Comparison of ENCODE assay signal across 29 cellular contexts in the genomic region with DNA sequence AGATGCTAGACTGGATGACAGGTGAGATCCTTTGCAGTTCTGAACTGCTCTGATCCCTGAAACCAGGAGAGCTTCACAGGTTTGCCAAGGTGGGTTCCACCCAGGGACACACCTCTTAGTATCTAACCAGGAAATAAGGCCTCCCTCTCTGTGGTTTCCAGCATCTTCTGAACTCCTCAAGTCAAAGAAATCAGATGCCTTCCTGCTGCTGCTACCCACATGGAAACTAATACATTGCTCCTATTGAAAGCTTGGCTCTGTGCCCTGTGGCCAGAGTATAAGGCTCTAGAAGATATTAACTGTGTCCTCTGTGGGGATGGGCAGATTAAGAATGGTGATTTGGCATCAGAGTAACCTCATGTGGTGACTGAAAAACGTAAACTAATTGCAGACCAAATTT.
A peak's percentile ranks its signal among the peaks of the same experiment; 100 is the strongest.
DNase-seq lines count a peak whose midpoint lies in the region; ATAC-seq and TF ChIP-seq lines count a peak whose summit lies in the region.
"Had no signal": no experiment of that assay in that cellular context is flagged by ENCODE, and none has a peak within 500 bp of the region (broad histone marks: within the 10 kb centered on the region; RNA-seq: fewer than 3 reads in every experiment).

No MANE protein-coding gene starts in this region.

- H3K27me3 Mint-ChIP-seq in CD4-positive, alpha-beta memory T cell = no peaks in the 10 kb centered on the region
- no peaks in the 10 kb centered on the region for H3K27me3 Mint-ChIP-seq in T-helper 17 cell
- peaks cover 3% of the 10 kb centered on the region for H3K27me3 Mint-ChIP-seq in progenitor cell of endocrine pancreas
- H3K27me3 Mint-ChIP-seq: activated naive CD4-positive, alpha-beta T cell treated with anti-CD3 and anti-CD28 coated beads, Interleukin-2, amount 50 U/mL, for 24 hours; CD4-positive, CD25-positive, alpha-beta regulatory T cell had no signal

- no peaks in the 10 kb centered on the region for H3K27me3 ChIP-seq in CD4-positive, alpha-beta memory T cell (ENCODE audit: insufficient read depth, low read length)
- H3K27me3 ChIP-seq: heart right ventricle, Peyer's patch had no signal

- CTCF ChIA-PET in CD4-positive, alpha-beta memory T cell (lab: Charles Lee; ENCODE audit: partially characterized antibody) = interaction anchor here (2.7 kb wide), 1 partner anchor 51 kb away, joined by 5 read pairs; no protein-coding TSS in a partner anchor

- H3K4me3 Mint-ChIP-seq in CD4-positive, alpha-beta memory T cell = no peak overlapping the region
- H3K4me3 Mint-ChIP-seq in T-helper 17 cell (no peak overlapping the region), progenitor cell of endocrine pancreas (ENCODE audit: low read depth) (no peak overlapping the region)
- H3K4me3 Mint-ChIP-seq: activated naive CD4-positive, alpha-beta T cell treated with anti-CD3 and anti-CD28 coated beads, Interleukin-2, amount 50 U/mL, for 24 hours; activated T-cell treated with anti-CD3 and anti-CD28 coated beads, Interleukin-2, amount 50 U/mL, for 4 hours; WTC11 had no signal

- intact Hi-C loops in CD4-positive, alpha-beta memory T cell (cut with micrococcal nuclease) = loop anchor here (5.0 kb wide), 1 partner anchor 46 kb away; no protein-coding TSS in a partner anchor

- peaks cover 0 to 12% (median 3%) of the 10 kb centered on the region in 8 donors for H3K9me3 Mint-ChIP-seq in CD4-positive, alpha-beta memory T cell
- peaks cover 5% of the 10 kb centered on the region for H3K9me3 Mint-ChIP-seq in progenitor cell of endocrine pancreas (ENCODE audit: low read depth)

- peaks cover 16% of the 10 kb centered on the region for H3K4me1 ChIP-seq in CD4-positive, alpha-beta memory T cell (ENCODE audit: insufficient read depth, low read length)
- H3K4me1 ChIP-seq: Peyer's patch had no signal

- TF ChIP-seq CTCF in choroid plexus epithelial cell (conservative IDR thresholded peaks at IDR 0.05; ENCODE audit: low read depth, low read length) (no peak), progenitor cell of endocrine pancreas (IDR thresholded peaks at IDR 0.05; ENCODE audit: unreplicated experiment) (no peak)

- no peaks in the 10 kb centered on the region for H3K36me3 ChIP-seq in CD4-positive, alpha-beta memory T cell (ENCODE audit: insufficient read depth, low read length)
- H3K36me3 ChIP-seq: heart right ventricle, Peyer's patch had no signal

- POLR2A ChIA-PET in CD4-positive, alpha-beta memory T cell (lab: Charles Lee; ENCODE audit: partially characterized antibody) = interaction anchor here (0.8 to 2.6 kb wide), 5 partner anchors 22 to 73 kb away, joined by 3 to 11 read pairs (median 4); no protein-coding TSS in a partner anchor

- no peak overlapping the region for H3K4me3 ChIP-seq in CD4-positive, alpha-beta memory T cell (ENCODE audit: low read length in 2 of 2)
- no peak overlapping the region for H3K4me3 ChIP-seq in choroid plexus epithelial cell (ENCODE audit: low read depth, low read length)
- H3K4me3 ChIP-seq: GM23248, heart right ventricle, Peyer's patch had no signal

- H3K36me3 Mint-ChIP-seq in CD4-positive, alpha-beta memory T cell = peaks cover 3 to 10% of the 10 kb centered on the region in 2 donors
- H3K36me3 Mint-ChIP-seq in T-helper 17 cell (ENCODE audit: low read depth) (peaks cover 3% of the 10 kb centered on the region), progenitor cell of endocrine pancreas (ENCODE audit: insufficient read depth) (no peaks in the 10 kb centered on the region)
- H3K36me3 Mint-ChIP-seq: activated naive CD4-positive, alpha-beta T cell treated with anti-CD3 and anti-CD28 coated beads, Interleukin-2, amount 50 U/mL, for 24 hours had no signal

- H3K27ac Mint-ChIP-seq in CD4-positive, alpha-beta memory T cell = peak overlapping the region in 3 of 7 donors; percentile 27 to 75 (median 31)
- H3K27ac Mint-ChIP-seq in T-helper 17 cell = peak overlapping the region; percentile 87
- H3K27ac Mint-ChIP-seq in progenitor cell of endocrine pancreas = no peak overlapping the region
- H3K27ac Mint-ChIP-seq: activated naive CD4-positive, alpha-beta T cell treated with anti-CD3 and anti-CD28 coated beads, Interleukin-2, amount 50 U/mL, for 24 hours; WTC11 had no signal

- peak; percentile 60 for ATAC-seq in T-helper 17 cell
- ATAC-seq in HG02759 (IDR thresholded peaks at IDR 0.05; ENCODE audit: unreplicated experiment) = no peak
- ATAC-seq: activated T-cell treated with anti-CD3 and anti-CD28 coated beads, Interleukin-2, amount 50 U/mL, for 4 hours; heart right ventricle; left cardiac atrium; WTC11 had no signal

- no peak overlapping the region for H3K27ac ChIP-seq in CD4-positive, alpha-beta memory T cell (ENCODE audit: low read depth, low read length)
- H3K27ac ChIP-seq: epithelial cell of prostate, GM23248, heart right ventricle, Peyer's patch had no signal

- no peaks in the 10 kb centered on the region for H3K9me3 ChIP-seq in CD4-positive, alpha-beta memory T cell (ENCODE audit: control insufficient read depth in 1 of 2, low read length in 2 of 2)
- no peaks in the 10 kb centered on the region for H3K9me3 ChIP-seq in T-helper 17 cell (ENCODE audit: control insufficient read depth, low read length, poor library complexity, severe bottlenecking)
- H3K9me3 ChIP-seq: Peyer's patch had no signal

- DNase-seq in CD4-positive, alpha-beta memory T cell = peak in 3 of 5 donors; percentile 15 to 20 (median 19)
- DNase-seq in DMS79 (lab: John Stamatoyannopoulos, UW) (peak; percentile 36), T-helper 17 cell (no peak), choroid plexus epithelial cell (ENCODE audit: low read depth) (peak; percentile 35), progenitor cell of endocrine pancreas (ENCODE audit: low spot score, unreplicated experiment) (no peak), DMS114 treated with DMSO at 0.1 percent for 48 hours (lab: John Stamatoyannopoulos, UW; ENCODE audit: unreplicated experiment) (no peak)
- DNase-seq: activated CD8-positive, alpha-beta memory T cell treated with anti-CD3 and anti-CD28 coated beads for 24 hours; activated T-cell treated with anti-CD3 and anti-CD28 coated beads, Interleukin-2, amount 50 U/mL, for 4 hours; aorta; caudate nucleus; GF-D8; GM23248; heart right ventricle; KG1; left cardiac atrium; MV-4-11; NCI-H1694; NCI-H2171; NCI-H524 treated with DMSO at 0.1 percent for 48 hours; nucleus accumbens; Peyer's patch; SIG-M5; stimulated activated CD8-positive, alpha-beta memory T cell treated with anti-CD3 and anti-CD28 coated beads, Interleukin-4, amount 100 ng/mL, for 48 hours; trophoblast cell had no signal

- peaks cover 15 to 27% (median 19%) of the 10 kb centered on the region in 4 donors for H3K4me1 Mint-ChIP-seq in CD4-positive, alpha-beta memory T cell
- peaks cover 17% of the 10 kb centered on the region for H3K4me1 Mint-ChIP-seq in T-helper 17 cell
- no peaks in the 10 kb centered on the region for H3K4me1 Mint-ChIP-seq in progenitor cell of endocrine pancreas (ENCODE audit: low read depth)

Comparison
In these comparisons a context has a peak if more than half of its experiments do, and no peak if none do; other contexts are left out.
1. DNase-seq: peak in CD4-positive, alpha-beta memory T cell (3 of 5), DMS79 (single experiment) and choroid plexus epithelial cell (single experiment); none in T-helper 17 cell (0 of 3), progenitor cell of endocrine pancreas (single experiment) and DMS114 treated with DMSO at 0.1 percent for 48 hours (single experiment).